In genomic region chr15:96273317-96274086, GRCh38 we compare ENCODE assay signal across 10 cellular contexts. TPM values are rescaled to one million over a fixed set of nuclear protein-coding genes. Genes with fewer than 3 reads are reported as not detected.
A peak's percentile ranks its signal among the peaks of the same experiment; 100 is the strongest.
DNase-seq lines count a peak whose midpoint lies in the region; FAIRE-seq and TF ChIP-seq lines count a peak whose summit lies in the region.
"Had no signal": no experiment of that assay in that cellular context is flagged by ENCODE, and none has a peak within 500 bp of the region (broad histone marks: within the 10 kb centered on the region; RNA-seq: fewer than 3 reads in every experiment).

No MANE protein-coding gene starts in this region.

- peaks cover 0 to 3% of the 10 kb centered on the region in 2 experiments for H3K36me3 ChIP-seq in endothelial cell of umbilical vein (ENCODE audit: control insufficient read depth in 2 of 2, extremely low read depth in 1 of 2, insufficient read depth in 2 of 2, low read length in 2 of 2)

- dilution Hi-C loops in endothelial cell of umbilical vein (cut with MboI; ENCODE audit: extremely low pct_ligation_motif_present, low sequenced_read_pairs), result no loop called here

- FAIRE-seq in endothelial cell of umbilical vein (lab: Jason Lieb, UNC), result peak; percentile 99

- BruUV-seq in endothelial cell of umbilical vein (replicated peaks; lab: Mats Ljungman, UMichigan), result TSS peak; percentile 77

- DNase-seq in activated CD8-positive, alpha-beta memory T cell treated with anti-CD3 and anti-CD28 coated beads, Interleukin-2, amount 50 U/mL, for 24 hours (ENCODE audit: extremely low read depth), result peak; percentile 1
- DNase-seq in activated CD8-positive, alpha-beta memory T cell treated with anti-CD3 and anti-CD28 coated beads, Interleukin-2, amount 50 U/mL, for 4 hours, result no peak
- DNase-seq in LoVo (ENCODE audit: low spot score) (peak; percentile 80), endothelial cell of umbilical vein (ENCODE audit: low read depth, low spot score) (peak; percentile 94), cerebellar nuclear complex (lab: John Stamatoyannopoulos, UW) (no peak), NCI-H2171 (lab: John Stamatoyannopoulos, UW) (no peak), NCI-H526 (lab: John Stamatoyannopoulos, UW) (no peak)
- DNase-seq in stimulated activated CD8-positive, alpha-beta memory T cell treated with anti-CD3 and anti-CD28 coated beads, Interleukin-2, amount 100 ng/mL, for 48 hours (ENCODE audit: low read depth in 2 of 2), result peak; percentile 19 to 21
- DNase-seq: CD4-positive, CD25-positive, alpha-beta regulatory T cell; NCI-H2081 had no signal

- no peaks in the 10 kb centered on the region for H3K9me3 ChIP-seq in endothelial cell of umbilical vein (replicated peaks; ENCODE audit: control insufficient read depth, insufficient read depth, low read length)

- POLR2A ChIA-PET in endothelial cell of umbilical vein (lab: Charles Lee), result interaction anchor here (0.6 to 1.8 kb wide), 10 partner anchors 8 to 950 kb away, joined by 3 to 23 read pairs (median 6); partner anchors contain the start of gene NR2F2

- no peak overlapping the region for H3K9ac ChIP-seq in endothelial cell of umbilical vein (replicated peaks; ENCODE audit: extremely low read depth, insufficient read depth, low read length)

- H4K20me1 ChIP-seq in endothelial cell of umbilical vein (replicated peaks; ENCODE audit: control insufficient read depth, extremely low read depth, insufficient read depth, low read length), result no peaks in the 10 kb centered on the region

- H3K27ac ChIP-seq in endothelial cell of umbilical vein (ENCODE audit: insufficient read depth, low read depth, low read length), result peak overlapping the region; percentile 90

- peaks cover 3% of the 10 kb centered on the region for H3K79me2 ChIP-seq in endothelial cell of umbilical vein (ENCODE audit: control insufficient read depth, insufficient read depth, low read length)

- H2AFZ ChIP-seq in endothelial cell of umbilical vein (ENCODE audit: low read depth, low read length), result no peak overlapping the region

- H3K9me1 ChIP-seq in endothelial cell of umbilical vein (replicated peaks; ENCODE audit: control insufficient read depth, extremely low read depth, insufficient read depth, low read length), result no peaks in the 10 kb centered on the region

- intact Hi-C loops in endothelial cell of umbilical vein (cut with micrococcal nuclease), result loop anchor here (1.0 to 5.0 kb wide), 10 partner anchors 8 to 1256 kb away; no protein-coding TSS in a partner anchor

- H3K27me3 ChIP-seq in endothelial cell of umbilical vein (ENCODE audit: control insufficient read depth in 2 of 2, insufficient read depth in 2 of 2, low read length in 2 of 2), result no peaks in the 10 kb centered on the region

- no peak for TF ChIP-seq CTCF in endothelial cell of umbilical vein (IDR thresholded peaks at IDR 0.05; ENCODE audit: extremely low read depth in 1 of 2, insufficient read depth in 1 of 2, low read depth in 1 of 2, low read length in 2 of 2)

- TF ChIP-seq POLR2A in endothelial cell of umbilical vein (IDR thresholded peaks at IDR 0.05; ENCODE audit: low read depth, low read length), result peak; percentile 84

- H3K4me1 ChIP-seq in endothelial cell of umbilical vein (ENCODE audit: control insufficient read depth, extremely low read depth, insufficient read depth, low read length), result peaks cover 41% of the 10 kb centered on the region

- CTCF ChIA-PET in endothelial cell of umbilical vein (lab: Charles Lee), result interaction anchor here (0.5 to 1.6 kb wide), 11 partner anchors 9 to 1691 kb away, joined by 3 to 16 read pairs (median 3); no protein-coding TSS in a partner anchor

- H3K4me3 ChIP-seq in endothelial cell of umbilical vein (replicated peaks in 1 of 3; ENCODE audit: insufficient read depth in 1 of 3, low read depth in 1 of 3, low read length in 3 of 3), result no peak overlapping the region

- H3K4me2 ChIP-seq in endothelial cell of umbilical vein (ENCODE audit: insufficient read depth, low read length), result peak overlapping the region; percentile 59

TF ChIP-seq in endothelial cell of umbilical vein, 7 proteins besides CTCF, POLR2A, EP300 and RAD21:
- TF ChIP-seq JUN (IDR thresholded peaks at IDR 0.05; ENCODE audit: borderline replicate concordance, insufficient read depth, insufficient read length, low read depth), result peak; percentile 92
- peak; percentile 48 for TF ChIP-seq MAX (IDR thresholded peaks at IDR 0.05; ENCODE audit: insufficient read depth, insufficient read length)
- peak; percentile 99 for TF ChIP-seq GATA2 (IDR thresholded peaks at IDR 0.05; ENCODE audit: insufficient read depth, insufficient read length, low read depth, low read length)
- TF ChIP-seq POLR2AphosphoS5 (IDR thresholded peaks at IDR 0.05; ENCODE audit: insufficient read depth, low read depth, low read length), result peak; percentile 96
- peak; percentile 70 for TF ChIP-seq MYC (IDR thresholded peaks at IDR 0.05; ENCODE audit: low read depth, low read length)
- peak; percentile 100 for TF ChIP-seq FOS (IDR thresholded peaks at IDR 0.05; ENCODE audit: borderline replicate concordance, insufficient read depth, low read length)
- TF ChIP-seq EZH2 (IDR thresholded peaks at IDR 0.05; ENCODE audit: borderline replicate concordance, low read depth, low read length, severe bottlenecking), result no peak
TF ChIP-seq in endothelial cell of umbilical vein: peak in this region for 6.

RNA-seq across cellular contexts. Expression of gene NR2F2, which starts 57.0 kb away (rescaled TPM):
- total RNA-seq in endothelial cell of umbilical vein, result 153 and 182 TPM in 2 replicates
- 105 and 120 TPM in 2 replicates for polyA plus RNA-seq in endothelial cell of umbilical vein
- polyA plus RNA-seq in endothelial cell of umbilical vein (2011; cell fraction: cytosol; rRNA removed), result 108 and 112 TPM in 2 replicates
- 115 and 122 TPM in 2 replicates for polyA plus RNA-seq in endothelial cell of umbilical vein (2011; cell fraction: nucleus; rRNA removed)
- 242 and 247 TPM in 2 replicates for polyA plus RNA-seq in endothelial cell of umbilical vein (2012)
- polyA minus RNA-seq in endothelial cell of umbilical vein, result 77.0 and 94.2 TPM in 2 replicates
- polyA minus RNA-seq in endothelial cell of umbilical vein (2011; cell fraction: cytosol; rRNA and poly(A)+ RNA removed), result 23.5 TPM
- polyA minus RNA-seq in endothelial cell of umbilical vein (2011; cell fraction: nucleus; rRNA and poly(A)+ RNA removed), result 98.6 and 113 TPM in 2 replicates
- total RNA-seq: CD4-positive, CD25-positive, alpha-beta regulatory T cell had no signal
- polyA plus RNA-seq: CD4-positive, CD25-positive, alpha-beta regulatory T cell had no signal

Comparison
In these comparisons a context has a peak if more than half of its experiments do, and no peak if none do; other contexts are left out.
1. DNase-seq: peak in activated CD8-positive, alpha-beta memory T cell treated with anti-CD3 and anti-CD28 coated beads, Interleukin-2, amount 50 U/mL, for 24 hours (single experiment), LoVo (single experiment), endothelial cell of umbilical vein (single experiment) and stimulated activated CD8-positive, alpha-beta memory T cell treated with anti-CD3 and anti-CD28 coated beads, Interleukin-2, amount 100 ng/mL, for 48 hours (2 of 2); none in activated CD8-positive, alpha-beta memory T cell treated with anti-CD3 and anti-CD28 coated beads, Interleukin-2, amount 50 U/mL, for 4 hours (single experiment), cerebellar nuclear complex (0 of 2), NCI-H2171 (single experiment) and NCI-H526 (0 of 2).